In the genomic region with DNA sequence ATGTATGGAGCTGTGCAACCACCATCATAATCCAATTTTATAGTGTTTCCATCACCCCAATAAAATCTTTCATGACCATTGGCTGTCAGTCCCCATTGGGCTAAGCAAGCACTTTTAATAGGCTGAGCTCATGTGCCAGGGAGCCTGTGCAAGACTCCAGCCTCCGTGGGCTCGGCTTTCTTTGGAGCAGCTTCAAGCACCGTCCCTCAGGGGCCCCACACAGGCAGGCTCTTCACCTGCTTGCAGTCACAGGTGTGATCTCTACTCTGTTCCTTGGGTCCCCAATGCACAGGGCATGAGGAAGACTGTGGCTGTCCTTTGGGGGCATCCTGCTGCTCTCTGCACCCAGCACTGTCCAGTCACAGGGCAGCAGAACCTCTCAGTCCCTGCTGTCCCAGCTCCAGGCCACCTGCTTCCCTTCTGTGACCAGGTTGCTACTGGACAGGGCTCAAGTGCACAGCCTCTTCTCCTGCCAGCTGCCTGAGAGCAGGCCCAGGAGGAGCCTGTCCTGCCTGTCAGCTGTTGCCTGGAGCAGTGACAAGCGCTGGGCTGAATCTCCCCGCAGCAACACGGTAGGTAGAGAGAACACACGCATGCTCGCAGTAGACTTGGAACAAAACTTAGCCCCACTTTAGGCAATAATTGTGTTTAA, we compare ENCODE assay signal across 1 cellular context.
TF ChIP-seq lines count a peak whose summit lies in the region.

No MANE protein-coding gene starts in this region.

TF ChIP-seq in H1, 55 proteins besides CTCF, POLR2A, EP300 and RAD21:
- TF ChIP-seq KDM4A (IDR thresholded peaks at IDR 0.05; ENCODE audit: low read depth, low read length, severe bottlenecking) (no peak), CREB1 (IDR thresholded peaks at IDR 0.05) (no peak), ZNF274 (IDR thresholded peaks at IDR 0.05; ENCODE audit: borderline replicate concordance, extremely low read depth, low read length) (no peak), BACH1 (IDR thresholded peaks at IDR 0.05; ENCODE audit: low read length) (no peak), CTBP2 (IDR thresholded peaks at IDR 0.05; ENCODE audit: borderline replicate concordance, insufficient read depth, insufficient read length, low read length) (no peak), CBX8 (IDR thresholded peaks at IDR 0.05; ENCODE audit: borderline replicate concordance, low read depth, low read length) (no peak), KDM1A (IDR thresholded peaks at IDR 0.05; ENCODE audit: borderline replicate concordance, low read length) (no peak), BCL11A (IDR thresholded peaks at IDR 0.05; ENCODE audit: low read depth in 2 of 2, low read length in 2 of 2) (no peak), TAF7 (optimal IDR thresholded peaks at IDR 0.05; ENCODE audit: borderline replicate concordance, low read depth, low read length) (no peak), TEAD4 (IDR thresholded peaks at IDR 0.05; ENCODE audit: low read depth, low read length) (no peak)
- TF ChIP-seq, protein P1, sequence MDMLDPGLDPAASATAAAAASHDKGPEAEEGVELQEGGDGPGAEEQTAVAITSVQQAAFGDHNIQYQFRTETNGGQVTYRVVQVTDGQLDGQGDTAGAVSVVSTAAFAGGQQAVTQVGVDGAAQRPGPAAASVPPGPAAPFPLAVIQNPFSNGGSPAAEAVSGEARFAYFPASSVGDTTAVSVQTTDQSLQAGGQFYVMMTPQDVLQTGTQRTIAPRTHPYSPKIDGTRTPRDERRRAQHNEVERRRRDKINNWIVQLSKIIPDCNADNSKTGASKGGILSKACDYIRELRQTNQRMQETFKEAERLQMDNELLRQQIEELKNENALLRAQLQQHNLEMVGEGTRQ (IDR thresholded peaks at IDR 0.05; ENCODE audit: low read length): no peak
